Comparison of ENCODE assay signal across 33 cellular contexts in genomic region chr7:137351941-137352340, GRCh38. TPM values are rescaled to one million over a fixed set of nuclear protein-coding genes. Genes with fewer than 3 reads are reported as not detected.
"Had no signal": no experiment of that assay in that cellular context is flagged by ENCODE, and none has a peak within 500 bp of the region (broad histone marks: within the 10 kb centered on the region; RNA-seq: fewer than 3 reads in every experiment).

No MANE protein-coding gene starts in this region.

- H3K27ac ChIP-seq: adrenal gland, body of pancreas, foreskin keratinocyte, gastrocnemius medialis had no signal

- DNase-seq: activated CD4-positive, alpha-beta memory T cell treated with anti-CD3 and anti-CD28 coated beads for 36 hours; activated CD4-positive, alpha-beta T cell treated with anti-CD3 and anti-CD28 coated beads for 36 hours; activated CD4-positive, alpha-beta T cell treated with anti-CD3 and anti-CD28 coated beads, Interleukin-2, amount 10 ng/mL, durations not matched to agents 24 days and 14 days; activated CD4-positive, CD25-positive, alpha-beta regulatory T cell; activated CD4-positive, CD25-positive, alpha-beta regulatory T cell treated with anti-CD3 and anti-CD28 coated beads, Interleukin-2, amount 50 U/mL, for 72 hours; activated CD8-positive, alpha-beta memory T cell treated with anti-CD3 and anti-CD28 coated beads, Interleukin-2, amount 10 ng/mL, durations not matched to agents 7 days and 5 days; activated CD8-positive, alpha-beta memory T cell treated with anti-CD3 and anti-CD28 coated beads, Interleukin-2, amount 50 U/mL, for 4 hours; activated CD8-positive, alpha-beta T cell treated with anti-CD3 and anti-CD28 coated beads, Interleukin-2, amount 10 ng/mL, durations not matched to agents 7 days and 5 days; activated effector memory CD4-positive, alpha-beta T cell treated with anti-CD3 and anti-CD28 coated beads, Interleukin-2, amount 50 U/mL, for 16 hours; activated naive CD4-positive, alpha-beta T cell treated with anti-CD3 and anti-CD28 coated beads for 36 hours; activated naive CD8-positive, alpha-beta T cell treated with anti-CD3 and anti-CD28 coated beads for 36 hours; activated naive CD8-positive, alpha-beta T cell treated with anti-CD3 and anti-CD28 coated beads, Interleukin-2, amount 50 U/mL, for 24 hours; activated T-cell treated with anti-CD3 and anti-CD28 coated beads, Interleukin-2, amount 50 U/mL, for 1 hour; activated T-cell treated with anti-CD3 and anti-CD28 coated beads, Interleukin-2, amount 50 U/mL, for 48 hours; adrenal gland; amygdala; aorta; body of pancreas; caudate nucleus; cortex of kidney; dermis blood vessel endothelial cell; effector CD4-positive, alpha-beta T cell; effector memory CD8-positive, alpha-beta T cell; erythroblast; foreskin keratinocyte; gastrocnemius medialis; glutamatergic neuron; T-helper 1 cell; T-helper 17 cell; T1000 had no signal

- H3K4me3 ChIP-seq: adrenal gland, body of pancreas, esophagus muscularis mucosa, gastrocnemius medialis had no signal

- H3K27me3 ChIP-seq: adrenal gland, body of pancreas, esophagus muscularis mucosa, foreskin keratinocyte, gastrocnemius medialis had no signal

- H3K9me3 ChIP-seq: adrenal gland, body of pancreas, esophagus muscularis mucosa, gastrocnemius medialis had no signal

- H3K4me1 ChIP-seq: body of pancreas, foreskin keratinocyte, gastrocnemius medialis had no signal

- ATAC-seq: activated CD4-positive, alpha-beta T cell treated with anti-CD3 and anti-CD28 coated beads for 36 hours; activated CD8-positive, alpha-beta memory T cell treated with anti-CD3 and anti-CD28 coated beads, Interleukin-2, amount 10 ng/mL, durations not matched to agents 7 days and 5 days; activated CD8-positive, alpha-beta T cell treated with anti-CD3 and anti-CD28 coated beads, Interleukin-2, amount 10 ng/mL, durations not matched to agents 7 days and 5 days; activated naive CD8-positive, alpha-beta T cell treated with anti-CD3 and anti-CD28 coated beads, Interleukin-2, amount 50 U/mL, for 24 hours; body of pancreas; effector memory CD8-positive, alpha-beta T cell; foreskin keratinocyte; gastrocnemius medialis; T-helper 17 cell had no signal

- H3K36me3 ChIP-seq: adrenal gland, esophagus muscularis mucosa, gastrocnemius medialis had no signal

RNA-seq across cellular contexts. Expression of gene PTN, which starts 8.4 kb away (rescaled TPM):
- total RNA-seq: activated CD4-positive, alpha-beta memory T cell treated with anti-CD3 and anti-CD28 coated beads for 36 hours; activated CD4-positive, alpha-beta T cell treated with anti-CD3 and anti-CD28 coated beads for 36 hours; activated CD4-positive, alpha-beta T cell treated with anti-CD3 and anti-CD28 coated beads, Interleukin-2, amount 10 ng/mL, durations not matched to agents 24 days and 14 days; activated CD8-positive, alpha-beta memory T cell treated with anti-CD3 and anti-CD28 coated beads for 36 hours; activated CD8-positive, alpha-beta memory T cell treated with anti-CD3 and anti-CD28 coated beads, Interleukin-2, amount 10 ng/mL, durations not matched to agents 7 days and 5 days; activated CD8-positive, alpha-beta T cell treated with anti-CD3 and anti-CD28 coated beads, Interleukin-2, amount 10 ng/mL, durations not matched to agents 7 days and 5 days; activated naive CD4-positive, alpha-beta T cell treated with anti-CD3 and anti-CD28 coated beads for 36 hours; activated naive CD8-positive, alpha-beta T cell treated with anti-CD3 and anti-CD28 coated beads for 36 hours; activated T-helper 1 cell treated with anti-CD3 and anti-CD28 coated beads, Interleukin-12 subunit alpha, Interleukin-12 subunit beta, Interleukin-2, Interleukin-4 antibody, amounts not matched to agents 30 ng/mL and 10 ng/mL and 1 ng/mL, durations not matched to agents 14 hours and 24 hours and 36 hours; T-helper 17 cell had no signal
